29 cellular contexts compared by ENCODE assay signal in the genomic region with DNA sequence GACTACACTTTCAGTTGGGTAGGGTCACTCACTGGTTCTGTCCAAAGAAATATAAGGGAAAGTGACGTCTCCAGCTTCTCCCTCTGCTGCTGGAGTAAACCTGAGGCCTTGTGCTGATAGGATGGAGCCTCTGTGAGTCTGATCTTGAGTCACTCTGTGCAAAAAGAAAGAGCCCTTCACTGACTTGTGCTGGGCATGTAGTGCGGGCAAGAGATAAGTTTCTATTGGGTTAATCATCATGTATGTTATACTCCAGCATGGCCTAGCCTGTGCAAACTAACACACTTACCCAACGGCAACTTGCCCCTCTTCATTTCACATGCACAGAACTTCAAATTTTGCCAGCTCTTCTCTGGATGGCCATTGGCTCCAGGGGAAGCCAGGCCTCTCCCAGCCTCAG.
"Had no signal": no experiment of that assay in that cellular context is flagged by ENCODE, and none has a peak within 500 bp of the region (broad histone marks: within the 10 kb centered on the region; RNA-seq: fewer than 3 reads in every experiment).

No MANE protein-coding gene starts in this region.

- H3K36me3 ChIP-seq: neural progenitor cell, ovary, right lobe of liver, sigmoid colon, stomach, thoracic aorta, thyroid gland, tibial nerve, upper lobe of left lung had no signal

- H3K4me1 ChIP-seq: neural progenitor cell, parathyroid adenoma, psoas muscle, right lobe of liver, sigmoid colon, stomach, thyroid gland, tibial nerve, upper lobe of left lung had no signal

- FAIRE-seq: small intestine, urothelium cell line had no signal

- H3K9me3 ChIP-seq: ovary, psoas muscle, right lobe of liver, thoracic aorta, thyroid gland had no signal

- H3K36me3 Mint-ChIP-seq: natural killer cell treated with Interleukin-12 subunit alpha and Interleukin-12 subunit beta and Interleukin-15 and Interleukin-18, amount 100 ng/mL, for 72 hours; neural progenitor cell; stimulated activated effector memory CD8-positive, alpha-beta T cell treated with anti-CD3 and anti-CD28 coated beads, Interleukin-12 subunit alpha, Interleukin-12 subunit beta, amount 100 ng/mL, for 72 hours; stimulated activated naive B cell treated with anti-CD40 and anti-IgM and Interleukin-4, amounts not matched to agents 10 μg/mL and 1 μg/mL and 100 μg/mL, for 72 hours had no signal

- H3K27ac Mint-ChIP-seq: naive thymus-derived CD8-positive, alpha-beta T cell; natural killer cell treated with Interleukin-12 subunit alpha and Interleukin-12 subunit beta and Interleukin-15 and Interleukin-18, amount 100 ng/mL, for 72 hours; nephron progenitor cell; neural progenitor cell; progenitor cell of endocrine pancreas; stimulated activated effector memory CD8-positive, alpha-beta T cell treated with anti-CD3 and anti-CD28 coated beads, Interleukin-12 subunit alpha, Interleukin-12 subunit beta, amount 100 ng/mL, for 72 hours; stimulated activated naive B cell treated with anti-CD40 and anti-IgM and Interleukin-4, amounts not matched to agents 10 μg/mL and 1 μg/mL and 100 μg/mL, for 72 hours; stimulated activated naive CD8-positive, alpha-beta T cell treated with anti-CD3 and anti-CD28 coated beads, Interleukin-15, Interleukin-2, amounts not matched to agents 100 ng/mL and 50 ng/mL, for 24 hours had no signal

- ATAC-seq: naive thymus-derived CD8-positive, alpha-beta T cell; natural killer cell treated with Interleukin-12 subunit alpha and Interleukin-12 subunit beta and Interleukin-15 and Interleukin-18, amount 100 ng/mL, for 72 hours; psoas muscle; right cardiac atrium; right lobe of liver; stimulated activated effector memory CD8-positive, alpha-beta T cell treated with anti-CD3 and anti-CD28 coated beads, Interleukin-12 subunit alpha, Interleukin-12 subunit beta, amount 100 ng/mL, for 72 hours; stimulated activated naive B cell treated with anti-CD40 and anti-IgM and Interleukin-4, amounts not matched to agents 10 μg/mL and 1 μg/mL and 100 μg/mL, for 72 hours had no signal

- H3K9me3 Mint-ChIP-seq: neural progenitor cell; stimulated activated naive B cell treated with anti-CD40 and anti-IgM and Interleukin-4, amounts not matched to agents 10 μg/mL and 1 μg/mL and 100 μg/mL, for 72 hours had no signal

- H3K4me3 Mint-ChIP-seq: naive thymus-derived CD8-positive, alpha-beta T cell; nephron progenitor cell; neural progenitor cell; stimulated activated effector memory CD8-positive, alpha-beta T cell treated with anti-CD3 and anti-CD28 coated beads, Interleukin-12 subunit alpha, Interleukin-12 subunit beta, amount 100 ng/mL, for 72 hours; stimulated activated naive B cell treated with anti-CD40 and anti-IgM and Interleukin-4, amounts not matched to agents 10 μg/mL and 1 μg/mL and 100 μg/mL, for 72 hours; stimulated activated naive CD8-positive, alpha-beta T cell treated with anti-CD3 and anti-CD28 coated beads, Interleukin-15, Interleukin-2, amounts not matched to agents 100 ng/mL and 50 ng/mL, for 24 hours had no signal

- H3K27me3 ChIP-seq: neural progenitor cell, ovary, right lobe of liver, sigmoid colon, stomach, thyroid gland, tibial nerve, upper lobe of left lung had no signal

- H3K4me1 Mint-ChIP-seq: naive thymus-derived CD8-positive, alpha-beta T cell; stimulated activated effector memory CD8-positive, alpha-beta T cell treated with anti-CD3 and anti-CD28 coated beads, Interleukin-12 subunit alpha, Interleukin-12 subunit beta, amount 100 ng/mL, for 72 hours; stimulated activated naive B cell treated with anti-CD40 and anti-IgM and Interleukin-4, amounts not matched to agents 10 μg/mL and 1 μg/mL and 100 μg/mL, for 72 hours had no signal

- H3K4me3 ChIP-seq: neural progenitor cell, ovary, psoas muscle, right lobe of liver, sigmoid colon, stomach, thoracic aorta, thyroid gland, tibial nerve, upper lobe of left lung had no signal

- DNase-seq: naive thymus-derived CD8-positive, alpha-beta T cell; nephron progenitor cell; occipital lobe; ovary; posterior cingulate gyrus; psoas muscle; right cardiac atrium; right lobe of liver; sigmoid colon; small intestine; stimulated activated CD4-positive, alpha-beta T cell treated with anti-CD3 and anti-CD28 coated beads, Interleukin-15, amount 100 ng/mL, for 24 hours; stimulated activated CD4-positive, alpha-beta T cell treated with anti-CD3 and anti-CD28 coated beads, Interleukin-2, amount 100 ng/mL, for 24 hours; stimulated activated CD4-positive, alpha-beta T cell treated with anti-CD3 and anti-CD28 coated beads, Interleukin-2, amount 100 ng/mL, for 48 hours; stimulated activated CD4-positive, alpha-beta T cell treated with anti-CD3 and anti-CD28 coated beads, Interleukin-4, amount 100 ng/mL, for 24 hours; stimulated activated naive B cell treated with anti-CD40 and anti-IgM and Interleukin-4, amounts not matched to agents 10 μg/mL and 1 μg/mL and 100 μg/mL, for 72 hours; stimulated activated naive CD4-positive, alpha-beta T cell treated with Interleukin-2 at 50 U/mL for 16 hours; stomach; thyroid gland; trophoblast cell; upper lobe of left lung had no signal

- H3K27ac ChIP-seq: neural progenitor cell, ovary, parathyroid adenoma, psoas muscle, right lobe of liver, sigmoid colon, stomach, thoracic aorta, thyroid gland, tibial nerve, upper lobe of left lung had no signal
